In genomic region chr4:69697536-69697935, GRCh38 we compare ENCODE assay signal across 27 cellular contexts. TPM values are rescaled to one million over a fixed set of nuclear protein-coding genes. Genes with fewer than 3 reads are reported as not detected.
DNase-seq lines count a peak whose midpoint lies in the region; ATAC-seq, FAIRE-seq and TF ChIP-seq lines count a peak whose summit lies in the region.
"Had no signal": no experiment of that assay in that cellular context is flagged by ENCODE, and none has a peak within 500 bp of the region (broad histone marks: within the 10 kb centered on the region; RNA-seq: fewer than 3 reads in every experiment).

No MANE protein-coding gene starts in this region.

- DNase-seq in mammary epithelial cell: peak; percentile 77
- DNase-seq in MCF 10A (ENCODE audit: unreplicated experiment): no peak
- DNase-seq in bronchial epithelial cell (ENCODE audit: low read depth): peak; percentile 78
- peak; percentile 51 for DNase-seq in epithelial cell of prostate (ENCODE audit: low read depth, low spot score)
- peak; percentile 69 for DNase-seq in keratinocyte (ENCODE audit: low read depth, low spot score)
- DNase-seq in activated T-helper 2 cell treated with anti-CD3 and anti-CD28 coated beads, Interferon-gamma antibody, Interleukin-2, Interleukin-4, amounts not matched to agents 10 μg/mL and 5 μg/mL and 100 μg/mL, durations not matched to agents 14 hours and 24 hours and 36 hours (ENCODE audit: low spot score): no peak
- DNase-seq in CD8-positive, alpha-beta T cell: no peak
- DNase-seq: ACHN; BE2C; C1 segment of cervical spinal cord; Caco-2; Calu3; CD4-positive, alpha-beta memory T cell; CD4-positive, CD25-positive, alpha-beta regulatory T cell; DMS79 treated with DMSO at 0.1 percent for 48 hours; GF-D8 had no signal

- intact Hi-C loops in mammary epithelial cell (cut with micrococcal nuclease): no loop called here
- intact Hi-C loops in MCF 10A (cut with micrococcal nuclease): no loop called here
- intact Hi-C loops in activated T-helper 2 cell treated with anti-CD3 and anti-CD28 coated beads, Interferon-gamma antibody, Interleukin-2, Interleukin-4, amounts not matched to agents 10 μg/mL and 5 μg/mL and 100 μg/mL, durations not matched to agents 14 hours and 24 hours and 36 hours (cut with micrococcal nuclease): no loop called here
- intact Hi-C loops in CD8-positive, alpha-beta T cell (cut with DNase I, micrococcal nuclease): no loop called here

- 36% methylated on average over 1 of the region's 1 CpG for WGBS in mammary epithelial cell (ENCODE audit: low coverage, missing lambda C conversion rate)

- H3K9me3 Mint-ChIP-seq in MCF 10A (ENCODE audit: unreplicated experiment): no peaks in the 10 kb centered on the region
- H3K9me3 Mint-ChIP-seq in activated T-helper 2 cell treated with anti-CD3 and anti-CD28 coated beads, Interferon-gamma antibody, Interleukin-2, Interleukin-4, amounts not matched to agents 10 μg/mL and 5 μg/mL and 100 μg/mL, durations not matched to agents 14 hours and 24 hours and 36 hours: no peaks in the 10 kb centered on the region
- H3K9me3 Mint-ChIP-seq in CD8-positive, alpha-beta T cell: peaks cover 6% of the 10 kb centered on the region

- BruUV-seq in mammary epithelial cell (replicated peaks; lab: Mats Ljungman, UMichigan) (no TSS peak), MCF 10A (replicated peaks; lab: Mats Ljungman, UMichigan) (no TSS peak)

- H3K4me3 Mint-ChIP-seq in MCF 10A (ENCODE audit: unreplicated experiment): no peak overlapping the region
- H3K4me3 Mint-ChIP-seq in activated T-helper 2 cell treated with anti-CD3 and anti-CD28 coated beads, Interferon-gamma antibody, Interleukin-2, Interleukin-4, amounts not matched to agents 10 μg/mL and 5 μg/mL and 100 μg/mL, durations not matched to agents 14 hours and 24 hours and 36 hours (ENCODE audit: low read depth): no peak overlapping the region
- H3K4me3 Mint-ChIP-seq in CD8-positive, alpha-beta T cell: no peak overlapping the region
- H3K4me3 Mint-ChIP-seq: CD14-positive monocyte; CD4-positive, alpha-beta memory T cell; CD4-positive, CD25-positive, alpha-beta regulatory T cell had no signal

- no peak overlapping the region for H3K27ac Mint-ChIP-seq in MCF 10A (ENCODE audit: low read depth, unreplicated experiment)
- H3K27ac Mint-ChIP-seq in activated T-helper 2 cell treated with anti-CD3 and anti-CD28 coated beads, Interferon-gamma antibody, Interleukin-2, Interleukin-4, amounts not matched to agents 10 μg/mL and 5 μg/mL and 100 μg/mL, durations not matched to agents 14 hours and 24 hours and 36 hours: no peak overlapping the region
- H3K27ac Mint-ChIP-seq in CD8-positive, alpha-beta T cell: no peak overlapping the region
- H3K27ac Mint-ChIP-seq: CD14-positive monocyte; CD4-positive, alpha-beta memory T cell; CD4-positive, CD25-positive, alpha-beta regulatory T cell had no signal

- H2AFZ ChIP-seq in mammary epithelial cell (ENCODE audit: low read depth, low read length): no peak overlapping the region
- peak overlapping the region; percentile 45 for H2AFZ ChIP-seq in keratinocyte (ENCODE audit: control insufficient read depth, low read length)

- dilution Hi-C loops in mammary epithelial cell (cut with HindIII; ENCODE audit: low sequenced_read_pairs): no loop called here
- dilution Hi-C loops in keratinocyte (cut with MboI; ENCODE audit: extremely low pct_ligation_motif_present, low sequenced_read_pairs): no loop called here

- H4K20me1 ChIP-seq in mammary epithelial cell (ENCODE audit: insufficient read depth, low read length) (no peaks in the 10 kb centered on the region), keratinocyte (ENCODE audit: control insufficient read depth, extremely low read depth, insufficient read depth, low read length) (no peaks in the 10 kb centered on the region)
- H4K20me1 ChIP-seq: BLaER1 had no signal

- H3K4me1 Mint-ChIP-seq in MCF 10A (ENCODE audit: insufficient read depth, unreplicated experiment): no peaks in the 10 kb centered on the region
- no peaks in the 10 kb centered on the region for H3K4me1 Mint-ChIP-seq in activated T-helper 2 cell treated with anti-CD3 and anti-CD28 coated beads, Interferon-gamma antibody, Interleukin-2, Interleukin-4, amounts not matched to agents 10 μg/mL and 5 μg/mL and 100 μg/mL, durations not matched to agents 14 hours and 24 hours and 36 hours (ENCODE audit: low read depth)
- no peaks in the 10 kb centered on the region for H3K4me1 Mint-ChIP-seq in CD8-positive, alpha-beta T cell (ENCODE audit: low read depth)
- H3K4me1 Mint-ChIP-seq: CD14-positive monocyte; CD4-positive, alpha-beta memory T cell; CD4-positive, CD25-positive, alpha-beta regulatory T cell had no signal

- no peak for TF ChIP-seq CTCF in mammary epithelial cell (conservative IDR thresholded peaks at IDR 0.05 in 1 of 2, IDR thresholded peaks at IDR 0.05 in 1 of 2; ENCODE audit: extremely low read depth in 1 of 2, insufficient read depth in 1 of 2, low read depth in 1 of 2, low read length in 2 of 2)
- TF ChIP-seq CTCF in MCF 10A (IDR thresholded peaks at IDR 0.05; ENCODE audit: unreplicated experiment): no peak
- no peak for TF ChIP-seq CTCF in bronchial epithelial cell (IDR thresholded peaks at IDR 0.05; ENCODE audit: insufficient read depth, low read length, severe bottlenecking)
- TF ChIP-seq CTCF in keratinocyte (optimal IDR thresholded peaks at IDR 0.05 in 1 of 3, IDR thresholded peaks at IDR 0.05 in 1 of 3, conservative IDR thresholded peaks at IDR 0.05 in 1 of 3; ENCODE audit: extremely low read depth in 1 of 3, insufficient read depth in 2 of 3, low read length in 3 of 3): no peak
- TF ChIP-seq CTCF in CD8-positive, alpha-beta T cell (IDR thresholded peaks at IDR 0.05): no peak

- in situ Hi-C loops in mammary epithelial cell (cut with MboI; ENCODE audit: low sequenced_read_pairs in 2 of 2): loop anchor here (5.0 to 25.0 kb wide), 6 partner anchors 115 to 840 kb away; partner anchors contain the start of genes ODAM (in 2 of the 2) and AMTN (in 1 of the 2)

- H3K27me3 ChIP-seq in mammary epithelial cell (ENCODE audit: insufficient read depth, low read length) (no peaks in the 10 kb centered on the region), bronchial epithelial cell (ENCODE audit: control insufficient read depth, insufficient read depth, low read length) (no peaks in the 10 kb centered on the region), keratinocyte (ENCODE audit: control insufficient read depth, extremely low read depth, insufficient read depth, low read length) (no peaks in the 10 kb centered on the region)
- H3K27me3 ChIP-seq in CD8-positive, alpha-beta T cell (ENCODE audit: insufficient read depth, low read length): no peaks in the 10 kb centered on the region
- H3K27me3 ChIP-seq: BE2C, BLaER1 had no signal

- H3K4me1 ChIP-seq in mammary epithelial cell (ENCODE audit: insufficient read depth, low read length) (peaks cover 8% of the 10 kb centered on the region), keratinocyte (ENCODE audit: control insufficient read depth, extremely low read depth, insufficient read depth, low read length) (peaks cover 6% of the 10 kb centered on the region)
- H3K4me1 ChIP-seq in CD8-positive, alpha-beta T cell (ENCODE audit: insufficient read depth, low read length): no peaks in the 10 kb centered on the region
- H3K4me1 ChIP-seq: A549, BE2C, BLaER1, Caco-2 had no signal

- H3K27ac ChIP-seq in mammary epithelial cell (ENCODE audit: insufficient read depth, low read depth, low read length) (peak overlapping the region; percentile 36), epithelial cell of prostate (peak overlapping the region; percentile 54), keratinocyte (ENCODE audit: control insufficient read depth, insufficient read depth, low read length) (peak overlapping the region; percentile 64)
- H3K27ac ChIP-seq in CD8-positive, alpha-beta T cell (ENCODE audit: low read depth, low read length): no peak overlapping the region
- H3K27ac ChIP-seq: 22Rv1, A549, BLaER1 had no signal

- H3K9ac ChIP-seq in mammary epithelial cell (ENCODE audit: insufficient read depth, low read length): no peak overlapping the region
- peak overlapping the region; percentile 7 for H3K9ac ChIP-seq in keratinocyte (ENCODE audit: control insufficient read depth, extremely low read depth, insufficient read depth, low read length)
- H3K9ac ChIP-seq: BLaER1 had no signal

- H3K9me1 ChIP-seq in keratinocyte (ENCODE audit: control insufficient read depth, extremely low read depth, insufficient read depth, low read length): no peaks in the 10 kb centered on the region

- H3K36me3 Mint-ChIP-seq in MCF 10A (ENCODE audit: insufficient read depth, unreplicated experiment): no peaks in the 10 kb centered on the region
- no peaks in the 10 kb centered on the region for H3K36me3 Mint-ChIP-seq in activated T-helper 2 cell treated with anti-CD3 and anti-CD28 coated beads, Interferon-gamma antibody, Interleukin-2, Interleukin-4, amounts not matched to agents 10 μg/mL and 5 μg/mL and 100 μg/mL, durations not matched to agents 14 hours and 24 hours and 36 hours (ENCODE audit: low read depth)
- H3K36me3 Mint-ChIP-seq in CD8-positive, alpha-beta T cell: peaks cover 3% of the 10 kb centered on the region
- H3K36me3 Mint-ChIP-seq: CD4-positive, alpha-beta memory T cell; CD4-positive, CD25-positive, alpha-beta regulatory T cell had no signal

- H3K4me3 ChIP-seq in mammary epithelial cell (replicated peaks in 1 of 3; ENCODE audit: insufficient read depth in 1 of 3, low read depth in 2 of 3, low read length in 3 of 3) (no peak overlapping the region), bronchial epithelial cell (ENCODE audit: low read depth, low read length) (no peak overlapping the region), keratinocyte (ENCODE audit: control insufficient read depth in 2 of 3, extremely low read depth in 1 of 3, insufficient read depth in 2 of 3, low read depth in 1 of 3, low read length in 3 of 3) (no peak overlapping the region)
- H3K4me3 ChIP-seq in CD8-positive, alpha-beta T cell (ENCODE audit: low read depth, low read length): no peak overlapping the region
- H3K4me3 ChIP-seq: A549, BLaER1 had no signal

- CTCF ChIA-PET in mammary epithelial cell (lab: Charles Lee; ENCODE audit: low non-redundant PET) (no interaction called here), MCF 10A (lab: Yijun Ruan, JAX) (interaction anchor here (0.6 to 4.2 kb wide), 2 partner anchors 45 to 126 kb away, joined by 5 to 36 read pairs; no protein-coding TSS in a partner anchor)
- CTCF ChIA-PET in CD8-positive, alpha-beta T cell (lab: Charles Lee): no interaction called here

- H3K79me2 ChIP-seq in mammary epithelial cell (ENCODE audit: insufficient read depth, low read length): no peaks in the 10 kb centered on the region
- H3K79me2 ChIP-seq in keratinocyte (ENCODE audit: control insufficient read depth, insufficient read depth, low read length): no peaks in the 10 kb centered on the region

- H3K27me3 Mint-ChIP-seq in MCF 10A (ENCODE audit: insufficient read depth, unreplicated experiment): no peaks in the 10 kb centered on the region
- H3K27me3 Mint-ChIP-seq in activated T-helper 2 cell treated with anti-CD3 and anti-CD28 coated beads, Interferon-gamma antibody, Interleukin-2, Interleukin-4, amounts not matched to agents 10 μg/mL and 5 μg/mL and 100 μg/mL, durations not matched to agents 14 hours and 24 hours and 36 hours (ENCODE audit: low read depth): no peaks in the 10 kb centered on the region
- H3K27me3 Mint-ChIP-seq in CD8-positive, alpha-beta T cell (ENCODE audit: low read depth): no peaks in the 10 kb centered on the region
- H3K27me3 Mint-ChIP-seq: CD4-positive, alpha-beta memory T cell had no signal

- FAIRE-seq in bronchial epithelial cell (lab: Jason Lieb, UNC) (peak; percentile 28), keratinocyte (lab: Jason Lieb, UNC) (peak; percentile 5)
- FAIRE-seq: A549, D721Med, G401.6, GM12891, GM18507 had no signal

- ATAC-seq in GM21423 (IDR thresholded peaks at IDR 0.05; ENCODE audit: unreplicated experiment): no peak
- no peak for ATAC-seq in CD8-positive, alpha-beta T cell
- ATAC-seq: A549 had no signal

- POLR2A ChIA-PET in MCF 10A (lab: Yijun Ruan, JAX): interaction anchor here (0.6 kb wide), 1 partner anchor 183 kb away, joined by 3 read pairs; no protein-coding TSS in a partner anchor
- POLR2A ChIA-PET in CD8-positive, alpha-beta T cell (lab: Charles Lee): no interaction called here

- no peaks in the 10 kb centered on the region for H3K36me3 ChIP-seq in mammary epithelial cell (ENCODE audit: insufficient read depth, low read length)
- H3K36me3 ChIP-seq in bronchial epithelial cell (ENCODE audit: control insufficient read depth, insufficient read depth, low read length): no peaks in the 10 kb centered on the region
- H3K36me3 ChIP-seq in keratinocyte (ENCODE audit: control insufficient read depth in 2 of 2, extremely low read depth in 1 of 2, insufficient read depth in 2 of 2, low read length in 2 of 2): no peaks in the 10 kb centered on the region
- no peaks in the 10 kb centered on the region for H3K36me3 ChIP-seq in CD8-positive, alpha-beta T cell (ENCODE audit: insufficient read depth, low read length)
- H3K36me3 ChIP-seq: BE2C, BLaER1 had no signal

- H3K4me2 ChIP-seq in mammary epithelial cell (ENCODE audit: insufficient read depth, low read depth, low read length) (no peak overlapping the region), keratinocyte (ENCODE audit: control insufficient read depth, extremely low read depth, insufficient read depth, low read depth, low read length) (no peak overlapping the region)
- H3K4me2 ChIP-seq: A549, BLaER1 had no signal

- H3K9me3 ChIP-seq in mammary epithelial cell (replicated peaks; ENCODE audit: insufficient read depth, low read length) (peaks cover 3% of the 10 kb centered on the region), keratinocyte (ENCODE audit: control insufficient read depth, low read depth, low read length) (peaks cover 3% of the 10 kb centered on the region)
- H3K9me3 ChIP-seq in CD8-positive, alpha-beta T cell (ENCODE audit: low read length): no peaks in the 10 kb centered on the region
- H3K9me3 ChIP-seq: A549, BE2C, Caco-2 had no signal

RNA-seq across cellular contexts. Expression of gene UGT2A1, which starts 44.5 kb away (rescaled TPM):
- total RNA-seq in mammary epithelial cell (not detected), MCF 10A (2022) (not detected in 2 replicates), bronchial epithelial cell (not detected in 2 replicates)
- polyA plus RNA-seq in mammary epithelial cell (not detected), keratinocyte (not detected in 3 replicates)
- polyA minus RNA-seq in mammary epithelial cell (not detected), keratinocyte (not detected in 3 replicates)
- not detected for polyA plus RNA-seq in keratinocyte (2011; ENCODE audit: low read depth)
- not detected in 2 replicates for polyA plus RNA-seq in keratinocyte (2011; cell fraction: cytosol; rRNA removed)
- 0.28 TPM in 1 of 2 replicates, not detected in the other for polyA plus RNA-seq in keratinocyte (2011; cell fraction: nucleus; rRNA removed)
- polyA plus RNA-seq in keratinocyte (2012; ENCODE audit: low replicate concordance): not detected in 2 replicates
- not detected for polyA minus RNA-seq in keratinocyte (2011; cell fraction: cytosol; rRNA and poly(A)+ RNA removed)
- polyA minus RNA-seq in keratinocyte (2011; cell fraction: nucleus; rRNA and poly(A)+ RNA removed): not detected in 2 replicates
- total RNA-seq in activated T-helper 2 cell treated with anti-CD3 and anti-CD28 coated beads, Interferon-gamma antibody, Interleukin-2, Interleukin-4, amounts not matched to agents 10 μg/mL and 5 μg/mL and 100 μg/mL, durations not matched to agents 14 hours and 24 hours and 36 hours: not detected in 2 replicates
- not detected for total RNA-seq in CD8-positive, alpha-beta T cell
- total RNA-seq: A172; Caco-2; Calu3; CD4-positive, alpha-beta memory T cell; CD4-positive, CD25-positive, alpha-beta regulatory T cell had no signal
- polyA plus RNA-seq: A549, AG04450, CD14-positive monocyte had no signal

RNA-seq across cellular contexts. Expression of gene UGT2A2, which starts 58.1 kb away (rescaled TPM):
- not detected for total RNA-seq in mammary epithelial cell
- polyA plus RNA-seq in mammary epithelial cell: not detected
- polyA minus RNA-seq in mammary epithelial cell: not detected
- total RNA-seq in MCF 10A (2022): not detected in 2 replicates
- not detected in 2 replicates for total RNA-seq in bronchial epithelial cell
- not detected in 3 replicates for polyA plus RNA-seq in keratinocyte
- not detected for polyA plus RNA-seq in keratinocyte (2011; ENCODE audit: low read depth)
- not detected in 2 replicates for polyA plus RNA-seq in keratinocyte (2011; cell fraction: cytosol; rRNA removed)
- polyA plus RNA-seq in keratinocyte (2011; cell fraction: nucleus; rRNA removed): not detected in 2 replicates
- not detected in 2 replicates for polyA plus RNA-seq in keratinocyte (2012; ENCODE audit: low replicate concordance)
- polyA minus RNA-seq in keratinocyte: not detected in 3 replicates
- polyA minus RNA-seq in keratinocyte (2011; cell fraction: cytosol; rRNA and poly(A)+ RNA removed): not detected
- not detected in 2 replicates for polyA minus RNA-seq in keratinocyte (2011; cell fraction: nucleus; rRNA and poly(A)+ RNA removed)
- total RNA-seq in activated T-helper 2 cell treated with anti-CD3 and anti-CD28 coated beads, Interferon-gamma antibody, Interleukin-2, Interleukin-4, amounts not matched to agents 10 μg/mL and 5 μg/mL and 100 μg/mL, durations not matched to agents 14 hours and 24 hours and 36 hours: not detected in 2 replicates
- not detected for total RNA-seq in CD8-positive, alpha-beta T cell
- total RNA-seq: A172; Caco-2; Calu3; CD4-positive, alpha-beta memory T cell; CD4-positive, CD25-positive, alpha-beta regulatory T cell had no signal
- polyA plus RNA-seq: A549; AG04450; CD14-positive monocyte; CD4-positive, alpha-beta memory T cell; CD4-positive, CD25-positive, alpha-beta regulatory T cell had no signal

Comparison
In these comparisons a context has a peak if more than half of its experiments do, and no peak if none do; other contexts are left out.
1. DNase-seq: peak in mammary epithelial cell (single experiment), bronchial epithelial cell (single experiment), epithelial cell of prostate (single experiment) and keratinocyte (single experiment); none in MCF 10A (single experiment), activated T-helper 2 cell treated with anti-CD3 and anti-CD28 coated beads, Interferon-gamma antibody, Interleukin-2, Interleukin-4, amounts not matched to agents 10 μg/mL and 5 μg/mL and 100 μg/mL, durations not matched to agents 14 hours and 24 hours and 36 hours (single experiment) and CD8-positive, alpha-beta T cell (0 of 7).